ENCODE assay signal across 8 cellular contexts in genomic region chr7:99312316-99313203, GRCh38. TPM values are rescaled to one million over a fixed set of nuclear protein-coding genes. Genes with fewer than 3 reads are reported as not detected.
DNase-seq lines count a peak whose midpoint lies in the region; ATAC-seq lines count a peak whose summit lies in the region.

No MANE protein-coding gene starts in this region.

- H3K4me1 ChIP-seq in GM23248 (ENCODE audit: insufficient read depth) = no peaks in the 10 kb centered on the region

- no peak overlapping the region for H3K27ac Mint-ChIP-seq in activated CD8-positive, alpha-beta T cell treated with anti-CD3 and anti-CD28 coated beads, Interleukin-2, amount 10 ng/mL, durations not matched to agents 7 days and 5 days
- no peak overlapping the region for H3K27ac Mint-ChIP-seq in effector memory CD8-positive, alpha-beta T cell

- peak; percentile 80 for ATAC-seq in activated CD8-positive, alpha-beta T cell treated with anti-CD3 and anti-CD28 coated beads, Interleukin-2, amount 10 ng/mL, durations not matched to agents 7 days and 5 days
- peak; percentile 76 for ATAC-seq in effector memory CD8-positive, alpha-beta T cell (replicated peaks)
- ATAC-seq in GM21717 (IDR thresholded peaks at IDR 0.05; ENCODE audit: unreplicated experiment) = no peak

- peaks cover 10% of the 10 kb centered on the region for H3K27me3 Mint-ChIP-seq in activated CD8-positive, alpha-beta T cell treated with anti-CD3 and anti-CD28 coated beads, Interleukin-2, amount 10 ng/mL, durations not matched to agents 7 days and 5 days (ENCODE audit: low read depth)
- H3K27me3 Mint-ChIP-seq in effector memory CD8-positive, alpha-beta T cell = peaks cover 18 to 55% of the 10 kb centered on the region in 2 donors

- H3K4me1 Mint-ChIP-seq in activated CD8-positive, alpha-beta T cell treated with anti-CD3 and anti-CD28 coated beads, Interleukin-2, amount 10 ng/mL, durations not matched to agents 7 days and 5 days (ENCODE audit: low read depth) = peaks cover 24% of the 10 kb centered on the region
- H3K4me1 Mint-ChIP-seq in effector memory CD8-positive, alpha-beta T cell (ENCODE audit: low read depth in 2 of 2) = peaks cover 3 to 7% of the 10 kb centered on the region in 2 donors

- CTCF ChIA-PET in activated CD8-positive, alpha-beta T cell treated with anti-CD3 and anti-CD28 coated beads, Interleukin-2, amount 10 ng/mL, durations not matched to agents 7 days and 5 days (lab: Charles Lee) = interaction anchor here (0.8 to 3.0 kb wide), 20 partner anchors 8 to 328 kb away, joined by 3 to 36 read pairs (median 4); partner anchors contain the start of genes ARPC1A and MYH16

- no peak overlapping the region for H3K4me3 ChIP-seq in GM23248

- no peaks in the 10 kb centered on the region for H3K9me2 ChIP-seq in GM23248 (ENCODE audit: insufficient read depth)

- no peaks in the 10 kb centered on the region for H3K36me3 Mint-ChIP-seq in activated CD8-positive, alpha-beta T cell treated with anti-CD3 and anti-CD28 coated beads, Interleukin-2, amount 10 ng/mL, durations not matched to agents 7 days and 5 days (ENCODE audit: low read depth)
- H3K36me3 Mint-ChIP-seq in effector memory CD8-positive, alpha-beta T cell (ENCODE audit: insufficient read depth) = no peaks in the 10 kb centered on the region

- DNase-seq in Ammon's horn (ENCODE audit: low spot score) = peak; percentile 78
- peak; percentile 70 for DNase-seq in GM23248
- peak; percentile 73 for DNase-seq in NCI-H69 (lab: John Stamatoyannopoulos, UW)
- DNase-seq in activated CD8-positive, alpha-beta T cell treated with anti-CD3 and anti-CD28 coated beads, Interleukin-2, amount 10 ng/mL, durations not matched to agents 7 days and 5 days = peak; percentile 83
- peak; percentile 65 to 75 (median 70) for DNase-seq in effector memory CD8-positive, alpha-beta T cell
- DNase-seq in midbrain (lab: John Stamatoyannopoulos, UW) = peak; percentile 73
- DNase-seq in stimulated activated CD8-positive, alpha-beta memory T cell treated with anti-CD3 and anti-CD28 coated beads, Interleukin-4, amount 100 ng/mL, for 24 hours (ENCODE audit: low read depth) = peak; percentile 64

- in situ Hi-C loops in GM23248 (cut with MboI) = loop anchor here (5.0 to 10.0 kb wide), 2 partner anchors 168 to 270 kb away; partner anchors contain the start of gene SMURF1

- H2AFZ ChIP-seq in GM23248 = peak overlapping the region; percentile 54

- no peaks in the 10 kb centered on the region for H3K27me3 ChIP-seq in GM23248 (replicated peaks; ENCODE audit: insufficient read depth)

- POLR2A ChIA-PET in activated CD8-positive, alpha-beta T cell treated with anti-CD3 and anti-CD28 coated beads, Interleukin-2, amount 10 ng/mL, durations not matched to agents 7 days and 5 days (lab: Charles Lee) = interaction anchor here (1.1 kb wide), 1 partner anchor 96 kb away, joined by 3 read pairs; the partner anchor contains the start of gene BUD31

- H3K36me3 ChIP-seq in GM23248 (ENCODE audit: low read depth) = no peaks in the 10 kb centered on the region

- H3K4me3 Mint-ChIP-seq in activated CD8-positive, alpha-beta T cell treated with anti-CD3 and anti-CD28 coated beads, Interleukin-2, amount 10 ng/mL, durations not matched to agents 7 days and 5 days = peak overlapping the region; percentile 36
- H3K4me3 Mint-ChIP-seq in effector memory CD8-positive, alpha-beta T cell = peak overlapping the region; percentile 52 to 64

- H3K9me3 Mint-ChIP-seq in activated CD8-positive, alpha-beta T cell treated with anti-CD3 and anti-CD28 coated beads, Interleukin-2, amount 10 ng/mL, durations not matched to agents 7 days and 5 days (ENCODE audit: insufficient read depth) = no peaks in the 10 kb centered on the region
- no peaks in the 10 kb centered on the region for H3K9me3 Mint-ChIP-seq in effector memory CD8-positive, alpha-beta T cell

- no peaks in the 10 kb centered on the region for H3F3A ChIP-seq in GM23248 (ENCODE audit: insufficient read depth)

- H3K9me3 ChIP-seq in GM23248 (ENCODE audit: low read depth) = no peaks in the 10 kb centered on the region

- H3K79me2 ChIP-seq in GM23248 (ENCODE audit: insufficient read depth) = no peaks in the 10 kb centered on the region

- WGBS in GM23248 (ENCODE audit: low coverage in 1 of 2, low lambda C conversion rate in 2 of 2, missing lambda C conversion rate in 2 of 2), 2 experiments = 26 to 32% methylated on average over 16 of the region's 16 CpGs

- H4K20me1 ChIP-seq in GM23248 (ENCODE audit: insufficient read depth) = no peaks in the 10 kb centered on the region

- H3K4me2 ChIP-seq in GM23248 (ENCODE audit: unreplicated experiment) = peak overlapping the region; percentile 41

- H3K9ac ChIP-seq in GM23248 = no peak overlapping the region

- no peak overlapping the region for H3K27ac ChIP-seq in GM23248

RNA-seq across cellular contexts. Expression of gene ARPC1A, which starts 13.1 kb away (rescaled TPM):
- 155 and 209 TPM in 2 replicates for total RNA-seq in GM23248 (2014; rRNA removed; shearing (Covaris generic))
- polyA plus RNA-seq in GM23248 (2016; fragmentation: Nextera tagmentation; extraction: Ambion mirVana) = 294 and 312 TPM in 2 replicates
- total RNA-seq in activated CD8-positive, alpha-beta T cell treated with anti-CD3 and anti-CD28 coated beads, Interleukin-2, amount 10 ng/mL, durations not matched to agents 7 days and 5 days = 10 to 100 TPM; 51.4 to 56.1 TPM

RNA-seq across cellular contexts. Expression of gene MYH16, which starts 39.9 kb away (rescaled TPM):
- not detected in 2 replicates for total RNA-seq in GM23248 (2014; rRNA removed; shearing (Covaris generic))
- polyA plus RNA-seq in GM23248 (2016; fragmentation: Nextera tagmentation; extraction: Ambion mirVana) = not detected in 2 replicates
- not detected for total RNA-seq in activated CD8-positive, alpha-beta T cell treated with anti-CD3 and anti-CD28 coated beads, Interleukin-2, amount 10 ng/mL, durations not matched to agents 7 days and 5 days
